Comparison of ENCODE assay signal across 20 cellular contexts in the genomic region with DNA sequence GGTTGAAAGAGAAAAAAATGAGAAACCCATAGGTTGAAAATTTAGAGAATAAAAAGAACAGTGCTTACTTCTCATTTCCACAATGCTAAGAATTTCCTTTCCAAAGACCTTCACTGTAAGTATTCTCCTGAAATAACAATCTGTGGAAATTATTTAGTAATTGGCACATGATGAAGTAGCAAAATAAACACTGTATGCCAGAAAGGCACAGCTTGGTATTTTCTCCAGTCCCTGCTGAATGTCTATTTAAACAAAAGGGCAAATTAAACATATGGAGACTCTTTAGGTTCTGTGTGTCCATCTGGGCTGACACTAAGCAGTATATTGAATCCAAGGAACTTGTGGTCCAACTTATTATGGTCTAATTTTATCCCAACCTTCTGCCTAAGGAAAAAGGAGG. TPM values are rescaled to one million over a fixed set of nuclear protein-coding genes. Genes with fewer than 3 reads are reported as not detected.
A peak's percentile ranks its signal among the peaks of the same experiment; 100 is the strongest.
DNase-seq lines count a peak whose midpoint lies in the region; ATAC-seq, FAIRE-seq and TF ChIP-seq lines count a peak whose summit lies in the region.
"Had no signal": no experiment of that assay in that cellular context is flagged by ENCODE, and none has a peak within 500 bp of the region (broad histone marks: within the 10 kb centered on the region; RNA-seq: fewer than 3 reads in every experiment).

No MANE protein-coding gene starts in this region.

- peaks cover 22% of the 10 kb centered on the region for H3K36me3 ChIP-seq in astrocyte (ENCODE audit: insufficient read depth, low read length)
- H3K36me3 ChIP-seq: breast epithelium had no signal

- H3K4me3 ChIP-seq in astrocyte (ENCODE audit: insufficient read depth, low read depth, low read length) (no peak overlapping the region), fibroblast of the aortic adventitia (ENCODE audit: low read depth, low read length) (no peak overlapping the region)
- H3K4me3 ChIP-seq: breast epithelium had no signal

- H3K4me3 Mint-ChIP-seq in astrocyte (ENCODE audit: unreplicated experiment) (no peak overlapping the region), natural killer cell (no peak overlapping the region)
- H3K4me3 Mint-ChIP-seq: CD8-positive, alpha-beta memory T cell; endodermal cell; stimulated activated naive CD8-positive, alpha-beta T cell treated with anti-CD3 and anti-CD28 coated beads, Interleukin-15, Interleukin-2, amounts not matched to agents 100 ng/mL and 50 ng/mL, for 24 hours; WTC11 had no signal

- peak; percentile 20 for FAIRE-seq in astrocyte (lab: Jason Lieb, UNC)
- FAIRE-seq: GM12891, keratinocyte had no signal

- no peaks in the 10 kb centered on the region for H3K27me3 ChIP-seq in astrocyte (ENCODE audit: insufficient read depth, low read length)
- H3K27me3 ChIP-seq: breast epithelium had no signal

- H3K9ac ChIP-seq in astrocyte (ENCODE audit: low read length): no peak overlapping the region

- H3K4me1 ChIP-seq in astrocyte (ENCODE audit: insufficient read depth, low read length): peaks cover 8% of the 10 kb centered on the region
- H3K4me1 ChIP-seq: breast epithelium had no signal

- ATAC-seq in natural killer cell (no peak), HG02759 (IDR thresholded peaks at IDR 0.05; ENCODE audit: unreplicated experiment) (no peak)
- ATAC-seq: WTC11 had no signal

- H3K9me3 ChIP-seq in astrocyte (ENCODE audit: insufficient read depth, low read depth, low read length): no peaks in the 10 kb centered on the region
- H3K9me3 ChIP-seq: breast epithelium had no signal

- H3K36me3 Mint-ChIP-seq in astrocyte (ENCODE audit: low read depth, unreplicated experiment) (peaks cover 26% of the 10 kb centered on the region), natural killer cell (peaks cover 12% of the 10 kb centered on the region)

- H4K20me1 ChIP-seq in astrocyte (ENCODE audit: insufficient read depth, low read length): no peaks in the 10 kb centered on the region

- peaks cover 6% of the 10 kb centered on the region for H3K4me1 Mint-ChIP-seq in astrocyte (ENCODE audit: low read depth, unreplicated experiment)
- H3K4me1 Mint-ChIP-seq in natural killer cell: peaks cover 12% of the 10 kb centered on the region in 2 donors
- H3K4me1 Mint-ChIP-seq: endodermal cell, WTC11 had no signal

- DNase-seq in NCI-H2171 treated with DMSO at 0.1 percent for 48 hours (lab: John Stamatoyannopoulos, UW): peak; percentile 50
- DNase-seq in NCI-H2171 (lab: John Stamatoyannopoulos, UW): no peak
- peak; percentile 3 for DNase-seq in astrocyte (ENCODE audit: low read depth)
- peak; percentile 48 for DNase-seq in fibroblast of the aortic adventitia (ENCODE audit: low read depth)
- no peak for DNase-seq in natural killer cell
- no peak for DNase-seq in NCI-H526 treated with DMSO at 0.1 percent for 48 hours (lab: John Stamatoyannopoulos, UW)
- DNase-seq: activated naive CD4-positive, alpha-beta T cell; CD8-positive, alpha-beta memory T cell; endodermal cell; NCI-H510A; RPMI8226; T-helper 1 cell had no signal

- no peak overlapping the region for H3K4me2 ChIP-seq in astrocyte (ENCODE audit: low read length)

- intact Hi-C loops in natural killer cell (cut with micrococcal nuclease): no loop called here

- peaks cover 8% of the 10 kb centered on the region for H3K79me2 ChIP-seq in astrocyte (ENCODE audit: insufficient read depth, low read length)

- peaks cover 2% of the 10 kb centered on the region for H3K9me3 Mint-ChIP-seq in astrocyte (ENCODE audit: unreplicated experiment)
- no peaks in the 10 kb centered on the region for H3K9me3 Mint-ChIP-seq in natural killer cell
- H3K9me3 Mint-ChIP-seq: CD8-positive, alpha-beta memory T cell; stimulated activated naive CD8-positive, alpha-beta T cell treated with anti-CD3 and anti-CD28 coated beads, Interleukin-15, Interleukin-2, amounts not matched to agents 100 ng/mL and 50 ng/mL, for 24 hours had no signal

- H3K27ac Mint-ChIP-seq in astrocyte (ENCODE audit: unreplicated experiment) (no peak overlapping the region), natural killer cell (no peak overlapping the region)
- H3K27ac Mint-ChIP-seq: endodermal cell; stimulated activated naive CD8-positive, alpha-beta T cell treated with anti-CD3 and anti-CD28 coated beads, Interleukin-15, Interleukin-2, amounts not matched to agents 100 ng/mL and 50 ng/mL, for 24 hours; WTC11 had no signal

- no peak overlapping the region for H2AFZ ChIP-seq in astrocyte (ENCODE audit: low read depth, low read length)

- H3K27me3 Mint-ChIP-seq in astrocyte (ENCODE audit: low read depth, unreplicated experiment) (no peaks in the 10 kb centered on the region), natural killer cell (ENCODE audit: low read depth in 2 of 2) (no peaks in the 10 kb centered on the region)
- H3K27me3 Mint-ChIP-seq: CD8-positive, alpha-beta memory T cell; stimulated activated naive CD8-positive, alpha-beta T cell treated with anti-CD3 and anti-CD28 coated beads, Interleukin-15, Interleukin-2, amounts not matched to agents 100 ng/mL and 50 ng/mL, for 24 hours had no signal

- TF ChIP-seq CTCF in astrocyte (IDR thresholded peaks at IDR 0.05; ENCODE audit: insufficient read depth, low read depth, low read length) (no peak), fibroblast of the aortic adventitia (IDR thresholded peaks at IDR 0.05; ENCODE audit: insufficient read depth, low read length) (no peak), subcutaneous adipose tissue (IDR thresholded peaks at IDR 0.05; ENCODE audit: low read depth) (peak; percentile 72), natural killer cell (IDR thresholded peaks at IDR 0.05) (no peak)

- no peak overlapping the region for H3K27ac ChIP-seq in astrocyte (ENCODE audit: low read depth, low read length)
- H3K27ac ChIP-seq: breast epithelium had no signal

RNA-seq across cellular contexts. Expression of a gene that starts 46.1 kb away (rescaled TPM):
- total RNA-seq in astrocyte (not detected in 2 replicates), fibroblast of the aortic adventitia (ENCODE audit: low replicate concordance) (not detected in 2 replicates), subcutaneous adipose tissue (not detected), natural killer cell (not detected)
- total RNA-seq: A172, endodermal cell, WTC11 had no signal

RNA-seq across cellular contexts. Expression of a gene that starts 57.7 kb away (rescaled TPM):
- total RNA-seq in astrocyte (50.5 and 53.3 TPM in 2 replicates), fibroblast of the aortic adventitia (ENCODE audit: low replicate concordance) (44.6 and 47.0 TPM in 2 replicates), subcutaneous adipose tissue (10 to 100 TPM; 27.7 to 39.9 (median 36.3) TPM), natural killer cell (10 to 100 TPM; 18.2 to 23.2 (median 23.0) TPM)

Comparison
In these comparisons a context has a peak if more than half of its experiments do, and no peak if none do; other contexts are left out.
1. DNase-seq: peak in NCI-H2171 treated with DMSO at 0.1 percent for 48 hours (single experiment), astrocyte (single experiment) and fibroblast of the aortic adventitia (single experiment); none in NCI-H2171 (single experiment), natural killer cell (single experiment) and NCI-H526 treated with DMSO at 0.1 percent for 48 hours (single experiment).